ENCODE assay signal across 8 cellular contexts in genomic region chr20:62063981-62064787, GRCh38. TPM values are rescaled to one million over a fixed set of nuclear protein-coding genes. Genes with fewer than 3 reads are reported as not detected.
DNase-seq lines count a peak whose midpoint lies in the region; ATAC-seq and TF ChIP-seq lines count a peak whose summit lies in the region.

No MANE protein-coding gene starts in this region.

- no CpG with 5 or more reads among the region's 62 CpGs for WGBS in neuronal stem cell (ENCODE audit: extremely low coverage in 2 of 2, insufficient read length in 2 of 2, insufficient replicate concordance in 1 of 2), 2 donors

- no peak overlapping the region for H2AK5ac ChIP-seq in neuronal stem cell (ENCODE audit: low read depth, low read length)

- intact Hi-C loops in Calu3 (cut with micrococcal nuclease; ENCODE audit: unreplicated experiment): loop anchor here (5.0 kb wide), 1 partner anchor 73 kb away; no protein-coding TSS in a partner anchor

- CTCF ChIA-PET in Calu3 (lab: Charles Lee): interaction anchor here (0.5 to 1.5 kb wide), 4 partner anchors 24 to 58 kb away, joined by 3 to 4 read pairs (median 4); no protein-coding TSS in a partner anchor

- H3K4me3 ChIP-seq in SK-N-MC: peak overlapping the region; percentile 64
- H3K4me3 ChIP-seq in fibroblast of lung (replicated peaks in 1 of 4; ENCODE audit: control extremely low read depth in 1 of 4, insufficient read depth in 1 of 4, low read depth in 3 of 4, low read length in 4 of 4): peak overlapping the region; percentile 12 to 51 (median 30)
- H3K4me3 ChIP-seq in neuronal stem cell (ENCODE audit: low read length in 2 of 2): peak overlapping the region; percentile 36

- H4K20me1 ChIP-seq in fibroblast of lung (ENCODE audit: control insufficient read depth, extremely low read depth, insufficient read depth, low read length): no peaks in the 10 kb centered on the region

- H4K8ac ChIP-seq in neuronal stem cell (ENCODE audit: low read depth, low read length): no peak overlapping the region

- H3K27me3 ChIP-seq in fibroblast of lung (ENCODE audit: control insufficient read depth, insufficient read depth, low read length) (no peaks in the 10 kb centered on the region), neuronal stem cell (ENCODE audit: control insufficient read depth in 3 of 3, insufficient read depth in 3 of 3, low read depth in 1 of 3, low read length in 3 of 3) (no peaks in the 10 kb centered on the region)

- no peak overlapping the region for H3K4ac ChIP-seq in neuronal stem cell (ENCODE audit: low read length)

- no peak overlapping the region for H2AFZ ChIP-seq in fibroblast of lung (ENCODE audit: low read length)
- H2AFZ ChIP-seq in neuronal stem cell (ENCODE audit: low read length): no peak overlapping the region

- no peaks in the 10 kb centered on the region for H3K9me3 Mint-ChIP-seq in Calu3 (ENCODE audit: low read depth, unreplicated experiment)

- no peak overlapping the region for H2BK120ac ChIP-seq in neuronal stem cell (ENCODE audit: low read depth, low read length)

- no TSS peak for BruUV-seq in Calu3 (replicated peaks; lab: Mats Ljungman, UMichigan)

- H3K4me1 ChIP-seq in fibroblast of lung (ENCODE audit: control insufficient read depth, extremely low read depth, insufficient read depth, low read length) (peaks cover 15% of the 10 kb centered on the region), neuronal stem cell (ENCODE audit: control insufficient read depth in 2 of 2, insufficient read depth in 1 of 2, low read depth in 1 of 2, low read length in 2 of 2) (peaks cover 15 to 19% of the 10 kb centered on the region in 2 donors)

- peaks cover 67% of the 10 kb centered on the region for H3K36me3 Mint-ChIP-seq in Calu3 (ENCODE audit: insufficient read depth, unreplicated experiment)

- H3K18ac ChIP-seq in neuronal stem cell (ENCODE audit: low read length): peak overlapping the region; percentile 80

- H3K23ac ChIP-seq in neuronal stem cell (ENCODE audit: low read depth, low read length, poor library complexity): peak overlapping the region; percentile 90

- H3K27me3 Mint-ChIP-seq in Calu3 (ENCODE audit: unreplicated experiment): no peaks in the 10 kb centered on the region

- peak overlapping the region; percentile 39 for H2BK5ac ChIP-seq in neuronal stem cell (ENCODE audit: low read length)

- no peak for ATAC-seq in HG02885 (IDR thresholded peaks at IDR 0.05; ENCODE audit: poor library complexity, unreplicated experiment)

- no peak overlapping the region for H2BK12ac ChIP-seq in neuronal stem cell (ENCODE audit: low read length)

- H3K79me1 ChIP-seq in neuronal stem cell (ENCODE audit: low read depth, low read length): peaks cover 29% of the 10 kb centered on the region

- H4K91ac ChIP-seq in neuronal stem cell (ENCODE audit: low read depth, low read length, poor library complexity): no peak overlapping the region

- no peak overlapping the region for H2BK15ac ChIP-seq in neuronal stem cell (ENCODE audit: low read length)

- H3K27ac Mint-ChIP-seq in Calu3 (ENCODE audit: unreplicated experiment): peak overlapping the region; percentile 56

- H3K9me3 ChIP-seq in SK-N-MC (ENCODE audit: low read depth, low read length) (no peaks in the 10 kb centered on the region), fibroblast of lung (ENCODE audit: control insufficient read depth, insufficient read depth, low read depth, low read length) (no peaks in the 10 kb centered on the region), neuronal stem cell (replicated peaks in 1 of 2; ENCODE audit: control insufficient read depth in 2 of 2, insufficient read depth in 1 of 2, low read depth in 1 of 2, low read length in 2 of 2) (peaks cover 0 to 5% of the 10 kb centered on the region in 2 donors)

- peak overlapping the region; percentile 77 for H3K4me3 Mint-ChIP-seq in Calu3 (ENCODE audit: low read depth, unreplicated experiment)

- H3K36me3 ChIP-seq in SK-N-MC (ENCODE audit: insufficient read depth, low read length) (no peaks in the 10 kb centered on the region), fibroblast of lung (ENCODE audit: control insufficient read depth, insufficient read depth, low read length) (no peaks in the 10 kb centered on the region), neuronal stem cell (replicated peaks in 1 of 2; ENCODE audit: control insufficient read depth in 2 of 2, insufficient read depth in 2 of 2, low read length in 2 of 2) (peaks cover 0 to 40% of the 10 kb centered on the region in 2 donors)

- no peak overlapping the region for H3K14ac ChIP-seq in neuronal stem cell (ENCODE audit: low read length)

- peak overlapping the region; percentile 12 for H3K9ac ChIP-seq in SK-N-MC (ENCODE audit: insufficient read length)
- no peak overlapping the region for H3K9ac ChIP-seq in fibroblast of lung (ENCODE audit: insufficient read depth, low read length)
- H3K9ac ChIP-seq in neuronal stem cell (ENCODE audit: low read depth, low read length, poor library complexity): peak overlapping the region; percentile 54

- H3K4me1 Mint-ChIP-seq in Calu3 (ENCODE audit: low read depth, unreplicated experiment): peaks cover 59% of the 10 kb centered on the region

- H3K27ac ChIP-seq in SK-N-MC (no peak overlapping the region), fibroblast of lung (ENCODE audit: insufficient read depth, low read length) (no peak overlapping the region), neuronal stem cell (replicated peaks; ENCODE audit: low read length) (no peak overlapping the region)

- TF ChIP-seq CTCF in Calu3 (IDR thresholded peaks at IDR 0.05; ENCODE audit: unreplicated experiment) (no peak), fibroblast of lung (conservative IDR thresholded peaks at IDR 0.05 in 1 of 2, IDR thresholded peaks at IDR 0.05 in 1 of 2; ENCODE audit: low read depth in 1 of 2, low read length in 2 of 2) (no peak)

- peak overlapping the region; percentile 69 for H3K4me2 ChIP-seq in fibroblast of lung (ENCODE audit: extremely low read depth, insufficient read depth, low read length)
- H3K4me2 ChIP-seq in neuronal stem cell (ENCODE audit: insufficient read depth, low read length, poor library complexity, severe bottlenecking): peak overlapping the region; percentile 73

- peaks cover 25% of the 10 kb centered on the region for H3K79me2 ChIP-seq in fibroblast of lung (ENCODE audit: control insufficient read depth, insufficient read depth, low read length)

- DNase-seq in Calu3 (peak; percentile 72), SK-N-MC (ENCODE audit: low read depth, low spot score) (no peak), fibroblast of lung (ENCODE audit: low read depth in 2 of 2) (no peak), neuronal stem cell (ENCODE audit: low spot score) (peak; percentile 11), SKM-1 treated with dmso at 0.1 percent for 144 hours (lab: John Stamatoyannopoulos, UW; ENCODE audit: unreplicated experiment) (no peak), NOMO-1 (lab: John Stamatoyannopoulos, UW; ENCODE audit: unreplicated experiment in 2 of 2) (no peak), RPMI8226 (no peak)

RNA-seq across cellular contexts. Expression of gene TAF4, which starts 1.5 kb away (rescaled TPM):
- 64.3 and 65.2 TPM in 2 replicates for total RNA-seq in Calu3 (2022)
- total RNA-seq in fibroblast of lung: 2.8 and 3.0 TPM in 2 replicates
- 2.6 and 4.2 TPM in 2 replicates for polyA plus RNA-seq in fibroblast of lung
- polyA plus RNA-seq in fibroblast of lung (2012): 4.3 and 7.5 TPM in 2 replicates
- polyA minus RNA-seq in fibroblast of lung (ENCODE audit: low replicate concordance): 2.0 and 8.6 TPM in 2 replicates
- 13.5 TPM for polyA plus RNA-seq in neuronal stem cell (2013, experiment 1 of 2)
- 15.0 TPM for polyA plus RNA-seq in neuronal stem cell (2013, experiment 2 of 2)

RNA-seq across cellular contexts. Expression of gene LSM14B, which starts 58.1 kb away (rescaled TPM):
- 76.9 and 78.0 TPM in 2 replicates for total RNA-seq in Calu3 (2022)
- 46.7 and 48.7 TPM in 2 replicates for total RNA-seq in fibroblast of lung
- 20.2 and 24.7 TPM in 2 replicates for polyA plus RNA-seq in fibroblast of lung
- 32.4 and 34.4 TPM in 2 replicates for polyA plus RNA-seq in fibroblast of lung (2012)
- polyA minus RNA-seq in fibroblast of lung (ENCODE audit: low replicate concordance): 27.2 and 30.0 TPM in 2 replicates
- polyA plus RNA-seq in neuronal stem cell (2013, experiment 1 of 2): 74.7 TPM
- 78.8 TPM for polyA plus RNA-seq in neuronal stem cell (2013, experiment 2 of 2)

Comparison
In these comparisons a context has a peak if more than half of its experiments do, and no peak if none do; other contexts are left out.
1. DNase-seq: peak in Calu3 (single experiment) and neuronal stem cell (single experiment); none in SK-N-MC (single experiment), fibroblast of lung (0 of 2), SKM-1 treated with dmso at 0.1 percent for 144 hours (single experiment), NOMO-1 (0 of 2) and RPMI8226 (single experiment).
2. RNA of gene TAF4, which starts 1.5 kb away (total RNA-seq): 64.3 to 65.2 TPM in Calu3; 2.8 to 3.0 TPM in fibroblast of lung; every median in the first group is over 10 times any median in the second.
3. Peak in every context shown above with its lines, with median percentiles within 50 percentile points of each other: H3K4me3 ChIP-seq.